In the genomic region with DNA sequence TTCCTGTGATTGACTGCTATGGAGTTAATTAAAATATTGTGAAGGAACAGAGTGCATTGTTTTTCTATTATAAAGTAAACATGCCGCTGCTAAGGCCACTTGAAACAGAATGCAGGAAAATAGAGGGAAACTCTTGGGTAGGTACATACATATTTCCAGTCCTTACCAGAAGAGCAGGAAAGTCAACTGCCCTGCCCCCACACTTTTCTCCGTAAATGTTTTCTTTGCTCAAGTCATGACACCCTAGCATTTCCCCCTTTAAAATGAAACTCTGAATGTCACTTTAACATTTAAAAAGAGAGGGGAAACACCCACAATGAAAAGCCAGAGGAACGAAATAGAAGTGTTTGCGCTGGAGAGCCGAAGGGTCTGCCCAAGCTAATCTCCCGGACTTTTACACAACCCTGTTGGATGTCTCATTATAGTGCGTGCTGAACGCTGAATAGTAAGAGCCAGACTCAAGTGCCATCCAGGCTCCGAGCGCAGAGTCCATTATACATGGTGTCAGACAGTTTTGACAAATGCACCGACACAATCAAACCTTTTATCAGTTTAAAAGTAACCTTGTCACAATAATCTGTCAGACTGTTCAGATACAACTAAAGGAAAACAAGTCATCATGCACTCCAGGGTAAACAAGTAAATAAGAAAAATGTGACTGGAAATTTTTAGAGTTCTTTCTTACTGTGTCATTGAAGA, we compare ENCODE assay signal across 10 cellular contexts.
DNase-seq lines count a peak whose midpoint lies in the region; TF ChIP-seq lines count a peak whose summit lies in the region.
"Had no signal": no experiment of that assay in that cellular context is flagged by ENCODE, and none has a peak within 500 bp of the region (broad histone marks: within the 10 kb centered on the region; RNA-seq: fewer than 3 reads in every experiment).

No MANE protein-coding gene starts in this region.

- H3K36me3 ChIP-seq in adrenal gland (replicated peaks in 1 of 2) = no peaks in the 10 kb centered on the region
- H3K36me3 ChIP-seq in suprapubic skin = no peaks in the 10 kb centered on the region

- no peak for TF ChIP-seq EP300 in suprapubic skin (IDR thresholded peaks at IDR 0.05)

- H3K4me1 ChIP-seq in adrenal gland (replicated peaks in 1 of 2) (peaks cover 7 to 15% of the 10 kb centered on the region in 2 donors), suprapubic skin (peaks cover 9% of the 10 kb centered on the region)

- no peak for TF ChIP-seq CTCF in adrenal gland (IDR thresholded peaks at IDR 0.05)
- TF ChIP-seq CTCF in suprapubic skin (IDR thresholded peaks at IDR 0.05) = no peak

- H3K27ac ChIP-seq in adrenal gland (peak overlapping the region in 3 of 5 donors; percentile 2 to 26 (median 9)), suprapubic skin (no peak overlapping the region)

- H3K4me3 ChIP-seq in adrenal gland (peak overlapping the region in 1 of 4 donors; percentile 2), suprapubic skin (peak overlapping the region; percentile 36)

- 24 to 49% (median 40%) methylated on average over 11 of the region's 11 CpGs for WGBS in adrenal gland, 4 donors
- 17% methylated on average over 11 of the region's 11 CpGs for WGBS in suprapubic skin

- H3K27me3 Mint-ChIP-seq in activated CD4-positive, alpha-beta T cell treated with anti-CD3 and anti-CD28 coated beads, Interleukin-2, amount 10 ng/mL, durations not matched to agents 24 days and 14 days = peaks cover 8% of the 10 kb centered on the region
- no peaks in the 10 kb centered on the region for H3K27me3 Mint-ChIP-seq in activated T-helper 2 cell treated with anti-CD3 and anti-CD28 coated beads, Interferon-gamma antibody, Interleukin-2, Interleukin-4, amounts not matched to agents 10 μg/mL and 5 μg/mL and 100 μg/mL, durations not matched to agents 14 hours and 24 hours and 36 hours (ENCODE audit: low read depth)

- intact Hi-C loops in activated CD4-positive, alpha-beta T cell treated with anti-CD3 and anti-CD28 coated beads, Interleukin-2, amount 10 ng/mL, durations not matched to agents 24 days and 14 days (cut with micrococcal nuclease) = no loop called here
- intact Hi-C loops in adrenal gland (cut with DNase I) = no loop called here
- intact Hi-C loops in activated T-helper 2 cell treated with anti-CD3 and anti-CD28 coated beads, Interferon-gamma antibody, Interleukin-2, Interleukin-4, amounts not matched to agents 10 μg/mL and 5 μg/mL and 100 μg/mL, durations not matched to agents 14 hours and 24 hours and 36 hours (cut with micrococcal nuclease) = no loop called here

- peaks cover 6% of the 10 kb centered on the region for H3K4me1 Mint-ChIP-seq in activated CD4-positive, alpha-beta T cell treated with anti-CD3 and anti-CD28 coated beads, Interleukin-2, amount 10 ng/mL, durations not matched to agents 24 days and 14 days
- H3K4me1 Mint-ChIP-seq in activated T-helper 2 cell treated with anti-CD3 and anti-CD28 coated beads, Interferon-gamma antibody, Interleukin-2, Interleukin-4, amounts not matched to agents 10 μg/mL and 5 μg/mL and 100 μg/mL, durations not matched to agents 14 hours and 24 hours and 36 hours (ENCODE audit: low read depth) = peaks cover 3% of the 10 kb centered on the region

- H3K9me3 Mint-ChIP-seq in activated CD4-positive, alpha-beta T cell treated with anti-CD3 and anti-CD28 coated beads, Interleukin-2, amount 10 ng/mL, durations not matched to agents 24 days and 14 days = peaks cover 4% of the 10 kb centered on the region
- H3K9me3 Mint-ChIP-seq in activated T-helper 2 cell treated with anti-CD3 and anti-CD28 coated beads, Interferon-gamma antibody, Interleukin-2, Interleukin-4, amounts not matched to agents 10 μg/mL and 5 μg/mL and 100 μg/mL, durations not matched to agents 14 hours and 24 hours and 36 hours = no peaks in the 10 kb centered on the region

- TF ChIP-seq POLR2A in adrenal gland (IDR thresholded peaks at IDR 0.05) (no peak), suprapubic skin (IDR thresholded peaks at IDR 0.05) (no peak)

- peaks cover 3% of the 10 kb centered on the region for H3K36me3 Mint-ChIP-seq in activated CD4-positive, alpha-beta T cell treated with anti-CD3 and anti-CD28 coated beads, Interleukin-2, amount 10 ng/mL, durations not matched to agents 24 days and 14 days (ENCODE audit: low read depth)
- H3K36me3 Mint-ChIP-seq in activated T-helper 2 cell treated with anti-CD3 and anti-CD28 coated beads, Interferon-gamma antibody, Interleukin-2, Interleukin-4, amounts not matched to agents 10 μg/mL and 5 μg/mL and 100 μg/mL, durations not matched to agents 14 hours and 24 hours and 36 hours (ENCODE audit: low read depth) = no peaks in the 10 kb centered on the region

- H3K27ac Mint-ChIP-seq in activated CD4-positive, alpha-beta T cell treated with anti-CD3 and anti-CD28 coated beads, Interleukin-2, amount 10 ng/mL, durations not matched to agents 24 days and 14 days = no peak overlapping the region
- no peak overlapping the region for H3K27ac Mint-ChIP-seq in activated T-helper 2 cell treated with anti-CD3 and anti-CD28 coated beads, Interferon-gamma antibody, Interleukin-2, Interleukin-4, amounts not matched to agents 10 μg/mL and 5 μg/mL and 100 μg/mL, durations not matched to agents 14 hours and 24 hours and 36 hours

- DNase-seq in activated CD4-positive, alpha-beta T cell treated with anti-CD3 and anti-CD28 coated beads, Interleukin-2, amount 10 ng/mL, durations not matched to agents 24 days and 14 days = no peak
- no peak for DNase-seq in activated CD4-positive, alpha-beta T cell treated with anti-CD3 and anti-CD28 coated beads for 1 hour
- DNase-seq in adrenal gland (peak in 4 of 7 donors; percentile 11 to 61 (median 26)), kidney tubule cell (ENCODE audit: low spot score) (peak; percentile 29), suprapubic skin (ENCODE audit: low spot score in 2 of 2) (no peak), Ammon's horn (ENCODE audit: low spot score) (no peak), AG08396 (ENCODE audit: low spot score) (no peak)
- DNase-seq in activated T-helper 2 cell treated with anti-CD3 and anti-CD28 coated beads, Interferon-gamma antibody, Interleukin-2, Interleukin-4, amounts not matched to agents 10 μg/mL and 5 μg/mL and 100 μg/mL, durations not matched to agents 14 hours and 24 hours and 36 hours (ENCODE audit: low spot score) = no peak
- DNase-seq: activated CD4-positive, alpha-beta T cell treated with anti-CD3 and anti-CD28 coated beads, Interleukin-2, amount 50 U/mL, for 48 hours; stimulated activated CD4-positive, alpha-beta T cell treated with anti-CD3 and anti-CD28 coated beads, Interleukin-2, amount 100 ng/mL, for 24 hours had no signal

- H3K4me3 Mint-ChIP-seq in activated CD4-positive, alpha-beta T cell treated with anti-CD3 and anti-CD28 coated beads, Interleukin-2, amount 10 ng/mL, durations not matched to agents 24 days and 14 days = peak overlapping the region; percentile 33
- no peak overlapping the region for H3K4me3 Mint-ChIP-seq in activated T-helper 2 cell treated with anti-CD3 and anti-CD28 coated beads, Interferon-gamma antibody, Interleukin-2, Interleukin-4, amounts not matched to agents 10 μg/mL and 5 μg/mL and 100 μg/mL, durations not matched to agents 14 hours and 24 hours and 36 hours (ENCODE audit: low read depth)

- H3K27me3 ChIP-seq in adrenal gland (no peaks in the 10 kb centered on the region), suprapubic skin (no peaks in the 10 kb centered on the region)

- H3K9me3 ChIP-seq in adrenal gland (replicated peaks in 1 of 3) (no peaks in the 10 kb centered on the region), suprapubic skin (no peaks in the 10 kb centered on the region)

Comparison
In these comparisons a context has a peak if more than half of its experiments do, and no peak if none do; other contexts are left out.
1. DNase-seq: peak in adrenal gland (4 of 7) and kidney tubule cell (single experiment); none in activated CD4-positive, alpha-beta T cell treated with anti-CD3 and anti-CD28 coated beads, Interleukin-2, amount 10 ng/mL, durations not matched to agents 24 days and 14 days (single experiment), activated CD4-positive, alpha-beta T cell treated with anti-CD3 and anti-CD28 coated beads for 1 hour (single experiment), suprapubic skin (0 of 2), activated T-helper 2 cell treated with anti-CD3 and anti-CD28 coated beads, Interferon-gamma antibody, Interleukin-2, Interleukin-4, amounts not matched to agents 10 μg/mL and 5 μg/mL and 100 μg/mL, durations not matched to agents 14 hours and 24 hours and 36 hours (single experiment), Ammon's horn (single experiment) and AG08396 (single experiment).